1 cellular context compared by ENCODE assay signal in the genomic region with DNA sequence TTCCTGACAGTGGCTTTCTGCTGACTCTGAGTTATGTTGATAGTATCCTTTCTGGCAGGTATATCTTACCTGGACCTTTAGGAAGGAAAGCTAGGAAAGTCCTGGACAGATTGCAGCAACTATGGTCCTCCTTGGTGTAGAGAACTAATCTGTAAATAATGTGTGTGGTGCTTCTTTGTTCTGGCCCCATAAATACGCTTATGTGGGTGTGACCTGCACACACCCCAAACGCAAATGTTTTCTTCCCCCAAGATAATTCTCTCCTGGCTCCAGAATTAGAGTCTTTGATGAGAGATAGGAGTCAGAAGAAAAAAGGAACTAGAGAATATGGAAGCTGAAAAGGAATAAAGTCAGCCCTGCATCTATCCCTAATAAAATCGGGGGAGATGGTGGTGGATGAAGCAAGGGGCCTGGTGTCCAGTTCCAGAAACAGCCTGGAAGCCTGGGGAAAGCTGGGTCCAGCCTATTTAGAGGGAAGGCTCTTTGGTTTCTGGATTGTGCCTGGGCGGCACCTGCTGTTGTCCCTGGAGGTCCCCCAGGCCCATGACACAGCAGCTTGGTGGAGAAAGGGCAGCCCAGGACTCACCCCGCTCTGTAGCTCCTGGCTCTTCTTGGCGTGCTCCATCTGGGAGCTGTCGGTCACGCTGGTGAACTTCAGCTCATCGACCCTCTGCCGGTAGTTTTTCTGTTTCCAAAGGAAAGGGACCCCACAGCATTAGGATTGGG.
TF ChIP-seq lines count a peak whose summit lies in the region.

No MANE protein-coding gene starts in this region.

TF ChIP-seq in HepG2, 621 proteins besides CTCF, POLR2A, EP300 and RAD21:
- TF ChIP-seq NR2F1 (CRISPR knock-in tag; IDR thresholded peaks at IDR 0.05), result no peak
- TF ChIP-seq, protein P1, sequence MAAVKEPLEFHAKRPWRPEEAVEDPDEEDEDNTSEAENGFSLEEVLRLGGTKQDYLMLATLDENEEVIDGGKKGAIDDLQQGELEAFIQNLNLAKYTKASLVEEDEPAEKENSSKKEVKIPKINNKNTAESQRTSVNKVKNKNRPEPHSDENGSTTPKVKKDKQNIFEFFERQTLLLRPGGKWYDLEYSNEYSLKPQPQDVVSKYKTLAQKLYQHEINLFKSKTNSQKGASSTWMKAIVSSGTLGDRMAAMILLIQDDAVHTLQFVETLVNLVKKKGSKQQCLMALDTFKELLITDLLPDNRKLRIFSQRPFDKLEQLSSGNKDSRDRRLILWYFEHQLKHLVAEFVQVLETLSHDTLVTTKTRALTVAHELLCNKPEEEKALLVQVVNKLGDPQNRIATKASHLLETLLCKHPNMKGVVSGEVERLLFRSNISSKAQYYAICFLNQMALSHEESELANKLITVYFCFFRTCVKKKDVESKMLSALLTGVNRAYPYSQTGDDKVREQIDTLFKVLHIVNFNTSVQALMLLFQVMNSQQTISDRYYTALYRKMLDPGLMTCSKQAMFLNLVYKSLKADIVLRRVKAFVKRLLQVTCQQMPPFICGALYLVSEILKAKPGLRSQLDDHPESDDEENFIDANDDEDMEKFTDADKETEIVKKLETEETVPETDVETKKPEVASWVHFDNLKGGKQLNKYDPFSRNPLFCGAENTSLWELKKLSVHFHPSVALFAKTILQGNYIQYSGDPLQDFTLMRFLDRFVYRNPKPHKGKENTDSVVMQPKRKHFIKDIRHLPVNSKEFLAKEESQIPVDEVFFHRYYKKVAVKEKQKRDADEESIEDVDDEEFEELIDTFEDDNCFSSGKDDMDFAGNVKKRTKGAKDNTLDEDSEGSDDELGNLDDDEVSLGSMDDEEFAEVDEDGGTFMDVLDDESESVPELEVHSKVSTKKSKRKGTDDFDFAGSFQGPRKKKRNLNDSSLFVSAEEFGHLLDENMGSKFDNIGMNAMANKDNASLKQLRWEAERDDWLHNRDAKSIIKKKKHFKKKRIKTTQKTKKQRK (IDR thresholded peaks at IDR 0.05; ENCODE audit: low read length), result no peak
- 0 out of 2 replicates have a peak, but pooled peaks have one; percentile 7 for TF ChIP-seq MAFF (IDR thresholded peaks at IDR 0.05; ENCODE audit: low read depth, low read length)
- peak; percentile 13 to 37; a peak in 2 of 4 replicates for TF ChIP-seq MAFK (conservative IDR thresholded peaks at IDR 0.05 in 1 of 2, IDR thresholded peaks at IDR 0.05 in 1 of 2; ENCODE audit: low read length in 2 of 2)
